ENCODE assay signal across 8 cellular contexts in genomic region chr14:90331497-90332270, GRCh38. TPM values are rescaled to one million over a fixed set of nuclear protein-coding genes. Genes with fewer than 3 reads are reported as not detected.
A peak's percentile ranks its signal among the peaks of the same experiment; 100 is the strongest.
DNase-seq lines count a peak whose midpoint lies in the region; ATAC-seq and TF ChIP-seq lines count a peak whose summit lies in the region.

TSS of gene NRDE2 (minus strand) at chr14:90331941. CDS start at chr14:90331904, 37 bp downstream.

- peaks cover 4% of the 10 kb centered on the region for H3K27me3 Mint-ChIP-seq in activated naive CD4-positive, alpha-beta T cell treated with anti-CD3 and anti-CD28 coated beads, Interleukin-2, amount 50 U/mL, for 24 hours

- peaks cover 39% of the 10 kb centered on the region for H3K4me1 Mint-ChIP-seq in activated naive CD4-positive, alpha-beta T cell treated with anti-CD3 and anti-CD28 coated beads, Interleukin-2, amount 50 U/mL, for 24 hours

- peak; percentile 35 for TF ChIP-seq POLR2A in GM10847 (IDR thresholded peaks at IDR 0.05; ENCODE audit: extremely low read depth, insufficient read length)

- peaks cover 3% of the 10 kb centered on the region for H3K36me3 Mint-ChIP-seq in activated naive CD4-positive, alpha-beta T cell treated with anti-CD3 and anti-CD28 coated beads, Interleukin-2, amount 50 U/mL, for 24 hours

- peak; percentile 96 for ATAC-seq in HG02642 (IDR thresholded peaks at IDR 0.05; ENCODE audit: poor library complexity, unreplicated experiment)

- peak within 1 kb of the TSS; percentile 78 for H3K27ac ChIP-seq in temporal lobe (ENCODE audit: low read depth, low read length)

- H3K27ac Mint-ChIP-seq in activated naive CD4-positive, alpha-beta T cell treated with anti-CD3 and anti-CD28 coated beads, Interleukin-2, amount 50 U/mL, for 24 hours = peak within 1 kb of the TSS; percentile 96

- DNase-seq in NCI-H1105 (lab: John Stamatoyannopoulos, UW) (peak; percentile 57), SKM-1 (lab: John Stamatoyannopoulos, UW; ENCODE audit: unreplicated experiment) (peak; percentile 61), glomerular endothelial cell (ENCODE audit: extremely low read depth, low read depth, low spot score) (peak; percentile 66), occipital lobe (lab: John Stamatoyannopoulos, UW) (peak; percentile 96)

- H3K9me3 Mint-ChIP-seq in activated naive CD4-positive, alpha-beta T cell treated with anti-CD3 and anti-CD28 coated beads, Interleukin-2, amount 50 U/mL, for 24 hours = no peaks in the 10 kb centered on the region

- peak within 1 kb of the TSS; percentile 94 for H3K4me3 Mint-ChIP-seq in activated naive CD4-positive, alpha-beta T cell treated with anti-CD3 and anti-CD28 coated beads, Interleukin-2, amount 50 U/mL, for 24 hours

RNA-seq across cellular contexts. Expression of gene NRDE2, which starts in this region (rescaled TPM):
- total RNA-seq in glomerular endothelial cell (12.5 and 15.1 TPM in 2 replicates), occipital lobe (20.1 TPM), temporal lobe (14.0 TPM)

Comparison
In these comparisons a context has a peak if more than half of its experiments do, and no peak if none do; other contexts are left out.
1. Peak in every context shown above with its lines: DNase-seq, ATAC-seq and H3K27ac ChIP-seq.